8 cellular contexts compared by ENCODE assay signal in the genomic region with DNA sequence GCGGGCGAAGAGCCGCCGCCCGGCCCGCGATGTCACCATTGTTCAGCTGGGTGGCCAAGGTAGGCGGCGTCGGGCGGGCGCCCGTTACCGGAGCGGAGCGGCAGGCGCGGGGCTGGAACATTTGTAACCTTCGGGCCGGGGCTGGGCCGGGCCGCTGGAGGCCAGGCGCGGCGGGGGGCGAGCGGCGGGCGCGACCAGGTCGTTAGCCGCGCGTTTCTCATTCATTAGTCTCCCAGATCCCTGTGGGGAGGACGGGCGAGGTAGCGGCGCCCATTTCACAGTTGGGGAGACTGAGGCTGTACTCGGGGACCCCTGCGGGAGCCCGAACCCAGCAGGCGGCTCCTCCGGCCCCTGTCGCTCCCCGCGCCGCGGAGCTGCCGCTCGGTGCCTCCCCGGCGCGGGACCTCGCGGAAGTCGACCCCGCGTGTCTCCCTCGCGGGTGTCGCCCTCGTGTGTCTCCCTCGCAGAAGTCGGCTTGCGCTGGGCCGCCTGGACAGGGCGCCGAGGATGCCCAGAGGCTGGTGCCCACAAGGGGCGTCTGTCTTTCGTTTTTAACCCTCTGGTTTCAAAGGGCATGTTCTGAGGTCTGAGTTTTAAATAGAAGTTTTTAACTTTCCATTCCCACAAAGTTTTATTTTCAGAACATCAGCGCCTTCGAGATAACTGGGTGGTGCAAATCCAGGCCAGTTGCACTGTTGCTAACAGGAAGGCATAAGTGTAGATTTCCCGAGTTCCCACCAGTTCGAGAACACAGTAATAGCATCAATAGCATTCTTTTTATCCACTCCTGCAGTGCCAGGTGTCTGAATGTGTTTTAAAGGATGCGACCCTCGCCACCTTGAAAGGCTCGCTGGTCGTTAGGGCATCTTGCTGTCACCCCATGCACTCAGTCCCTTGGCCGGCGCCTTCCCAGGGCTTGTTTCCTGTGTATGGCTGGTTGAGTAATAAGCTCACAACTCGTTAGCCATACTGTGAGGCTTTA. TPM values are rescaled to one million over a fixed set of nuclear protein-coding genes. Genes with fewer than 3 reads are reported as not detected.
DNase-seq lines count a peak whose midpoint lies in the region; ATAC-seq, FAIRE-seq and TF ChIP-seq lines count a peak whose summit lies in the region.

No MANE protein-coding gene starts in this region.

- no peak overlapping the region for H2AFZ ChIP-seq in HepG2 (ENCODE audit: low read length)

- H3K27me3 ChIP-seq in HepG2 (ENCODE audit: control insufficient read depth in 1 of 2, insufficient read depth in 2 of 2, low read length in 2 of 2): no peaks in the 10 kb centered on the region

- no peak for FAIRE-seq in HepG2 (lab: Jason Lieb, UNC)

- DNase-seq in NCI-H1417 (lab: John Stamatoyannopoulos, UW) (peak; percentile 52 to 73 (median 73)), NCI-H1417 treated with DMSO at 0.1 percent for 48 hours (lab: John Stamatoyannopoulos, UW) (no peak), HFF-Myc (ENCODE audit: extremely low read depth, low read depth) (no peak), MV-4-11 (lab: John Stamatoyannopoulos, UW) (peak; percentile 78), dedifferentiated amniotic fluid mesenchymal stem cell (ENCODE audit: extremely low spot score) (peak; percentile 41), HepG2 (ENCODE audit: low spot score) (peak; percentile 23)
- DNase-seq in activated CD4-positive, alpha-beta T cell treated with anti-CD3 and anti-CD28 coated beads, Interleukin-2, amount 10 ng/mL, durations not matched to agents 7 days and 5 days: peak; percentile 78
- peak; percentile 69 for DNase-seq in stimulated activated CD4-positive, alpha-beta T cell treated with anti-CD3 and anti-CD28 coated beads, Interleukin-4, amount 100 ng/mL, for 1 hour

- H3K4me1 Mint-ChIP-seq in activated CD4-positive, alpha-beta T cell treated with anti-CD3 and anti-CD28 coated beads, Interleukin-2, amount 10 ng/mL, durations not matched to agents 7 days and 5 days: peaks cover 41% of the 10 kb centered on the region

- 7% methylated on average over 29 of the region's 81 CpGs for WGBS in HepG2 (ENCODE audit: low lambda C conversion rate)

- H3K4me3 Mint-ChIP-seq in activated CD4-positive, alpha-beta T cell treated with anti-CD3 and anti-CD28 coated beads, Interleukin-2, amount 10 ng/mL, durations not matched to agents 7 days and 5 days: peak overlapping the region; percentile 81

- H3K79me2 ChIP-seq in HepG2 (ENCODE audit: insufficient read depth, low read length): peaks cover 16% of the 10 kb centered on the region

- no peaks in the 10 kb centered on the region for H3K36me3 Mint-ChIP-seq in activated CD4-positive, alpha-beta T cell treated with anti-CD3 and anti-CD28 coated beads, Interleukin-2, amount 10 ng/mL, durations not matched to agents 7 days and 5 days (ENCODE audit: low read depth)

- TF ChIP-seq EP300 in HepG2 (IDR thresholded peaks at IDR 0.05; ENCODE audit: low read depth in 2 of 2, low read length in 2 of 2) (no peak), HepG2 (CRISPR knock-in tag; IDR thresholded peaks at IDR 0.05; ENCODE audit: borderline replicate concordance) (no peak)

- H3K9ac ChIP-seq in HepG2 (ENCODE audit: insufficient read depth, low read depth, low read length): peak overlapping the region; percentile 75

- no peak for TF ChIP-seq POLR2A in HepG2 (IDR thresholded peaks at IDR 0.05; ENCODE audit: insufficient read depth in 1 of 2, low read depth in 2 of 2, low read length in 2 of 2)

- H3K27me3 Mint-ChIP-seq in activated CD4-positive, alpha-beta T cell treated with anti-CD3 and anti-CD28 coated beads, Interleukin-2, amount 10 ng/mL, durations not matched to agents 7 days and 5 days: no peaks in the 10 kb centered on the region

- intact Hi-C loops in HepG2 (cut with micrococcal nuclease; ENCODE audit: unreplicated experiment): loop anchor here (2.0 to 10.0 kb wide), 4 partner anchors 59 to 175 kb away; partner anchors contain the start of gene PGM2

- peak overlapping the region; percentile 95 for H3K4me2 ChIP-seq in HepG2 (ENCODE audit: low read depth, low read length)

- H3K27ac Mint-ChIP-seq in activated CD4-positive, alpha-beta T cell treated with anti-CD3 and anti-CD28 coated beads, Interleukin-2, amount 10 ng/mL, durations not matched to agents 7 days and 5 days: peak overlapping the region; percentile 89

- peaks cover 5% of the 10 kb centered on the region; the same call in 1 of the 2 replicates for H4K20me1 ChIP-seq in HepG2 (ENCODE audit: insufficient read depth, low read length)

- peak; percentile 56 for TF ChIP-seq RAD21 in HepG2 (CRISPR knock-in tag; IDR thresholded peaks at IDR 0.05)

- CTCF ChIA-PET in activated CD4-positive, alpha-beta T cell treated with anti-CD3 and anti-CD28 coated beads, Interleukin-2, amount 10 ng/mL, durations not matched to agents 7 days and 5 days (lab: Charles Lee): interaction anchor here (0.7 to 1.2 kb wide), 2 partner anchors 20 to 97 kb away, joined by 3 read pairs; no protein-coding TSS in a partner anchor
- CTCF ChIA-PET in HepG2 (lab: Yijun Ruan, JAX; ENCODE audit: low intra/inter-chr PET ratio, low total read pairs): no interaction called here

- BruUV-seq in HepG2 (replicated peaks; lab: Mats Ljungman, UMichigan): no TSS peak

- POLR2A ChIA-PET in activated CD4-positive, alpha-beta T cell treated with anti-CD3 and anti-CD28 coated beads, Interleukin-2, amount 10 ng/mL, durations not matched to agents 7 days and 5 days (lab: Charles Lee): no interaction called here
- POLR2A ChIA-PET in HepG2 (lab: Yijun Ruan, JAX): no interaction called here

- peak; percentile 35 for TF ChIP-seq CTCF in HFF-Myc (IDR thresholded peaks at IDR 0.05; ENCODE audit: low read depth, low read length, missing control alignments)
- TF ChIP-seq CTCF in HepG2 (CRISPR knock-in tag; IDR thresholded peaks at IDR 0.05): peak; percentile 70

- H3K4me3 ChIP-seq in HFF-Myc (replicated peaks; ENCODE audit: low read depth, low read length) (peak overlapping the region; percentile 62), HepG2 (replicated peaks in 1 of 3; ENCODE audit: insufficient read depth in 1 of 3, low read depth in 2 of 3, low read length in 3 of 3) (peak overlapping the region; percentile 61 to 81 (median 80); a peak in 5 of 6 replicates)

- no peaks in the 10 kb centered on the region for H3K9me3 ChIP-seq in HepG2 (ENCODE audit: low read length)

- H3K4me1 ChIP-seq in HepG2 (ENCODE audit: insufficient read depth, low read length): peaks cover 55% of the 10 kb centered on the region

- H3K9me3 Mint-ChIP-seq in activated CD4-positive, alpha-beta T cell treated with anti-CD3 and anti-CD28 coated beads, Interleukin-2, amount 10 ng/mL, durations not matched to agents 7 days and 5 days: no peaks in the 10 kb centered on the region

- ATAC-seq in HepG2: peak; percentile 78

- in situ Hi-C loops in HepG2 (cut with HindIII; ENCODE audit: extremely low pct_ligation_motif_present, low pct_unique_long_range_greater_than_20kb): no loop called here

- no peaks in the 10 kb centered on the region for H3K36me3 ChIP-seq in HepG2 (replicated peaks in 1 of 2; ENCODE audit: control insufficient read depth in 1 of 2, insufficient read depth in 2 of 2, low read length in 2 of 2)

- peak overlapping the region; percentile 67 for H3K27ac ChIP-seq in HepG2 (ENCODE audit: extremely low read length, insufficient read depth, low read length)

TF ChIP-seq in HepG2, 621 proteins besides CTCF, POLR2A, EP300 and RAD21 (continues in another document):
- TF ChIP-seq KDM4B (CRISPR knock-in tag; IDR thresholded peaks at IDR 0.05) (no peak), MTF1 (CRISPR knock-in tag; IDR thresholded peaks at IDR 0.05) (no peak), ZNF160 (CRISPR knock-in tag; IDR thresholded peaks at IDR 0.05) (0 out of 2 replicates have a peak, but pooled peaks have one; percentile 33), EHMT2 (IDR thresholded peaks at IDR 0.05; ENCODE audit: borderline replicate concordance, low read depth, low read length) (no peak), ZNF30 (CRISPR knock-in tag; IDR thresholded peaks at IDR 0.05) (no peak), ZNF772 (CRISPR knock-in tag; IDR thresholded peaks at IDR 0.05) (no peak), ZNF782 (CRISPR knock-in tag; IDR thresholded peaks at IDR 0.05; ENCODE audit: borderline replicate concordance) (no peak)

RNA-seq across cellular contexts. Expression of gene PTTG2, which starts 17.6 kb away (rescaled TPM):
- total RNA-seq in activated CD4-positive, alpha-beta T cell treated with anti-CD3 and anti-CD28 coated beads, Interleukin-2, amount 10 ng/mL, durations not matched to agents 7 days and 5 days: 1 to 10 TPM; 1.7 to 2.2 TPM
- not detected in 2 replicates for total RNA-seq in HepG2 (2016; rRNA removed; fragmentation: Illumina TruSeq; extraction: Trizol)
- total RNA-seq in HepG2 (2016; cell fraction: cytosol; rRNA removed; fragmentation: Illumina TruSeq; extraction: Trizol; ENCODE audit: low read depth): not detected in 2 replicates
- total RNA-seq in HepG2 (2016; cell fraction: insoluble cytoplasmic fraction; rRNA removed; fragmentation: Illumina TruSeq; extraction: Trizol): not detected in 2 replicates
- not detected in 2 replicates for total RNA-seq in HepG2 (2016; cell fraction: membrane; rRNA removed; fragmentation: Illumina TruSeq; extraction: Trizol)
- total RNA-seq in HepG2 (2016; cell fraction: nucleus; rRNA removed; fragmentation: Illumina TruSeq; extraction: Trizol): not detected in 2 replicates
- not detected in 2 replicates for polyA plus RNA-seq in HepG2 (2011; rRNA removed)
- not detected in 2 replicates for polyA plus RNA-seq in HepG2 (2011; cell fraction: cytosol; rRNA removed)
- not detected in 2 replicates for polyA plus RNA-seq in HepG2 (2011; cell fraction: nucleus; rRNA removed)
- polyA plus RNA-seq in HepG2 (2012): not detected in 2 replicates
- not detected in 2 replicates for polyA plus RNA-seq in HepG2 (2016; cell fraction: cytosol; fragmentation: Illumina TruSeq; extraction: Trizol; ENCODE audit: low read depth)
- polyA plus RNA-seq in HepG2 (2016; cell fraction: insoluble cytoplasmic fraction; fragmentation: Illumina TruSeq; extraction: Trizol; ENCODE audit: low read depth): not detected in 2 replicates
- polyA plus RNA-seq in HepG2 (2016; cell fraction: membrane; fragmentation: Illumina TruSeq; extraction: Trizol; ENCODE audit: low read depth): not detected in 2 replicates
- not detected in 2 replicates for polyA plus RNA-seq in HepG2 (2016; cell fraction: nucleus; fragmentation: Illumina TruSeq; extraction: Trizol; ENCODE audit: insufficient read depth, low read depth)
- polyA minus RNA-seq in HepG2 (2011; rRNA and poly(A)+ RNA removed; ENCODE audit: low replicate concordance): not detected in 2 replicates
- not detected in 2 replicates for polyA minus RNA-seq in HepG2 (2011; cell fraction: cytosol; rRNA and poly(A)+ RNA removed)
- polyA minus RNA-seq in HepG2 (2011; cell fraction: nucleus; rRNA and poly(A)+ RNA removed): not detected in 2 replicates

Comparison
In these comparisons a context has a peak if more than half of its experiments do, and no peak if none do; other contexts are left out.
1. DNase-seq: peak in NCI-H1417 (3 of 3), MV-4-11 (single experiment), activated CD4-positive, alpha-beta T cell treated with anti-CD3 and anti-CD28 coated beads, Interleukin-2, amount 10 ng/mL, durations not matched to agents 7 days and 5 days (single experiment), dedifferentiated amniotic fluid mesenchymal stem cell (single experiment), HepG2 (single experiment) and stimulated activated CD4-positive, alpha-beta T cell treated with anti-CD3 and anti-CD28 coated beads, Interleukin-4, amount 100 ng/mL, for 1 hour (single experiment); none in NCI-H1417 treated with DMSO at 0.1 percent for 48 hours (single experiment) and HFF-Myc (single experiment).